Comparison of ENCODE assay signal across 13 cellular contexts in genomic region chr2:36486546-36487044, GRCh38.
DNase-seq lines count a peak whose midpoint lies in the region; ATAC-seq and TF ChIP-seq lines count a peak whose summit lies in the region.
"Had no signal": no experiment of that assay in that cellular context is flagged by ENCODE, and none has a peak within 500 bp of the region (broad histone marks: within the 10 kb centered on the region; RNA-seq: fewer than 3 reads in every experiment).

No MANE protein-coding gene starts in this region.

- H3K27me3 ChIP-seq in adrenal gland (no peaks in the 10 kb centered on the region), gastroesophageal sphincter (no peaks in the 10 kb centered on the region)

- H3K9me3 ChIP-seq in adrenal gland (replicated peaks in 1 of 3) (no peaks in the 10 kb centered on the region), gastroesophageal sphincter (no peaks in the 10 kb centered on the region)

- H3K27ac Mint-ChIP-seq in activated CD4-positive, alpha-beta T cell treated with anti-CD3 and anti-CD28 coated beads, Interleukin-2, amount 10 ng/mL, durations not matched to agents 7 days and 5 days: no peak overlapping the region
- H3K27ac Mint-ChIP-seq: activated naive CD8-positive, alpha-beta T cell treated with anti-CD3 and anti-CD28 coated beads, Interleukin-2, amount 10 ng/mL, durations not matched to agents 7 days and 5 days; natural killer cell treated with Interleukin-12 subunit alpha and Interleukin-12 subunit beta and Interleukin-15 and Interleukin-18, amount 100 ng/mL, for 72 hours; stimulated activated effector memory CD8-positive, alpha-beta T cell treated with anti-CD3 and anti-CD28 coated beads, Interleukin-12 subunit alpha, Interleukin-12 subunit beta, amount 100 ng/mL, for 72 hours; T-helper 17 cell had no signal

- H3K4me1 ChIP-seq in adrenal gland (replicated peaks in 1 of 2) (peaks cover 5 to 28% of the 10 kb centered on the region in 2 donors), gastroesophageal sphincter (peaks cover 24 to 88% (median 65%) of the 10 kb centered on the region in 3 donors)

- no peak overlapping the region for H3K4me3 ChIP-seq in adrenal gland
- no peak overlapping the region for H3K4me3 ChIP-seq in gastroesophageal sphincter

- H3K4me3 Mint-ChIP-seq in activated CD4-positive, alpha-beta T cell treated with anti-CD3 and anti-CD28 coated beads, Interleukin-2, amount 10 ng/mL, durations not matched to agents 7 days and 5 days: no peak overlapping the region
- H3K4me3 Mint-ChIP-seq: activated naive CD8-positive, alpha-beta T cell treated with anti-CD3 and anti-CD28 coated beads, Interleukin-2, amount 10 ng/mL, durations not matched to agents 7 days and 5 days; natural killer cell treated with Interleukin-12 subunit alpha and Interleukin-12 subunit beta and Interleukin-15 and Interleukin-18, amount 100 ng/mL, for 72 hours; stimulated activated effector memory CD8-positive, alpha-beta T cell treated with anti-CD3 and anti-CD28 coated beads, Interleukin-12 subunit alpha, Interleukin-12 subunit beta, amount 100 ng/mL, for 72 hours; T-helper 17 cell had no signal

- no peaks in the 10 kb centered on the region for H3K4me1 Mint-ChIP-seq in activated CD4-positive, alpha-beta T cell treated with anti-CD3 and anti-CD28 coated beads, Interleukin-2, amount 10 ng/mL, durations not matched to agents 7 days and 5 days
- H3K4me1 Mint-ChIP-seq: activated naive CD8-positive, alpha-beta T cell treated with anti-CD3 and anti-CD28 coated beads, Interleukin-2, amount 10 ng/mL, durations not matched to agents 7 days and 5 days; T-helper 17 cell had no signal

- H3K27ac ChIP-seq in adrenal gland: peak overlapping the region in 4 of 5 donors; percentile 14 to 87 (median 49)
- H3K27ac ChIP-seq in gastroesophageal sphincter: peak overlapping the region; percentile 80 to 90 (median 84)

- no peaks in the 10 kb centered on the region for H3K36me3 ChIP-seq in adrenal gland (replicated peaks in 1 of 2)
- peaks cover 0 to 27% of the 10 kb centered on the region in 2 donors for H3K36me3 ChIP-seq in gastroesophageal sphincter

- intact Hi-C loops in adrenal gland (cut with DNase I): no loop called here

- peak; percentile 92 for DNase-seq in EL
- no peak for DNase-seq in adrenal gland
- peak; percentile 83 for DNase-seq in pulmonary artery endothelial cell (ENCODE audit: low read depth, low spot score)
- no peak for DNase-seq in OCI-M2 (lab: John Stamatoyannopoulos, UW; ENCODE audit: unreplicated experiment)
- DNase-seq in putamen (ENCODE audit: low spot score): no peak
- no peak for DNase-seq in activated CD4-positive, alpha-beta T cell treated with anti-CD3 and anti-CD28 coated beads, Interleukin-2, amount 10 ng/mL, durations not matched to agents 7 days and 5 days
- DNase-seq: activated naive CD8-positive, alpha-beta T cell treated with anti-CD3 and anti-CD28 coated beads, Interleukin-2, amount 10 ng/mL, durations not matched to agents 7 days and 5 days; Karpas-422; T-helper 17 cell had no signal

- 65 to 83% (median 79%) methylated on average over 1 of the region's 1 CpG for WGBS in adrenal gland, 4 donors
- 44 to 50% methylated on average over 1 of the region's 1 CpG for WGBS in gastroesophageal sphincter (ENCODE audit: low coverage in 1 of 2), 2 donors

- POLR2A ChIA-PET in activated CD4-positive, alpha-beta T cell treated with anti-CD3 and anti-CD28 coated beads, Interleukin-2, amount 10 ng/mL, durations not matched to agents 7 days and 5 days (lab: Charles Lee): no interaction called here

- no peaks in the 10 kb centered on the region for H3K9me3 Mint-ChIP-seq in activated CD4-positive, alpha-beta T cell treated with anti-CD3 and anti-CD28 coated beads, Interleukin-2, amount 10 ng/mL, durations not matched to agents 7 days and 5 days
- H3K9me3 Mint-ChIP-seq: natural killer cell treated with Interleukin-12 subunit alpha and Interleukin-12 subunit beta and Interleukin-15 and Interleukin-18, amount 100 ng/mL, for 72 hours; stimulated activated effector memory CD8-positive, alpha-beta T cell treated with anti-CD3 and anti-CD28 coated beads, Interleukin-12 subunit alpha, Interleukin-12 subunit beta, amount 100 ng/mL, for 72 hours had no signal

- no peak for TF ChIP-seq CTCF in adrenal gland (IDR thresholded peaks at IDR 0.05)
- TF ChIP-seq CTCF in gastroesophageal sphincter (IDR thresholded peaks at IDR 0.05): no peak

- TF ChIP-seq EP300 in gastroesophageal sphincter (IDR thresholded peaks at IDR 0.05): no peak

- H3K27me3 Mint-ChIP-seq in activated CD4-positive, alpha-beta T cell treated with anti-CD3 and anti-CD28 coated beads, Interleukin-2, amount 10 ng/mL, durations not matched to agents 7 days and 5 days: no peaks in the 10 kb centered on the region
- H3K27me3 Mint-ChIP-seq: activated naive CD8-positive, alpha-beta T cell treated with anti-CD3 and anti-CD28 coated beads, Interleukin-2, amount 10 ng/mL, durations not matched to agents 7 days and 5 days; natural killer cell treated with Interleukin-12 subunit alpha and Interleukin-12 subunit beta and Interleukin-15 and Interleukin-18, amount 100 ng/mL, for 72 hours; T-helper 17 cell had no signal

- ATAC-seq in gastroesophageal sphincter (peak; percentile 72), HG03354 (IDR thresholded peaks at IDR 0.05; ENCODE audit: poor library complexity, severe bottlenecking, unreplicated experiment) (no peak)
- ATAC-seq: natural killer cell treated with Interleukin-12 subunit alpha and Interleukin-12 subunit beta and Interleukin-15 and Interleukin-18, amount 100 ng/mL, for 72 hours; stimulated activated effector memory CD8-positive, alpha-beta T cell treated with anti-CD3 and anti-CD28 coated beads, Interleukin-12 subunit alpha, Interleukin-12 subunit beta, amount 100 ng/mL, for 72 hours; T-helper 17 cell had no signal

- TF ChIP-seq POLR2A in adrenal gland (IDR thresholded peaks at IDR 0.05) (no peak), gastroesophageal sphincter (IDR thresholded peaks at IDR 0.05) (no peak)

- CTCF ChIA-PET in activated CD4-positive, alpha-beta T cell treated with anti-CD3 and anti-CD28 coated beads, Interleukin-2, amount 10 ng/mL, durations not matched to agents 7 days and 5 days (lab: Charles Lee): interaction anchor here (0.6 kb wide), 1 partner anchor 24 kb away, joined by 3 read pairs; no protein-coding TSS in a partner anchor

- no peaks in the 10 kb centered on the region for H3K36me3 Mint-ChIP-seq in activated CD4-positive, alpha-beta T cell treated with anti-CD3 and anti-CD28 coated beads, Interleukin-2, amount 10 ng/mL, durations not matched to agents 7 days and 5 days (ENCODE audit: low read depth)
- H3K36me3 Mint-ChIP-seq: natural killer cell treated with Interleukin-12 subunit alpha and Interleukin-12 subunit beta and Interleukin-15 and Interleukin-18, amount 100 ng/mL, for 72 hours had no signal

Comparison
In these comparisons a context has a peak if more than half of its experiments do, and no peak if none do; other contexts are left out.
1. DNase-seq: peak in EL (single experiment) and pulmonary artery endothelial cell (single experiment); none in adrenal gland (0 of 7), OCI-M2 (single experiment), putamen (single experiment) and activated CD4-positive, alpha-beta T cell treated with anti-CD3 and anti-CD28 coated beads, Interleukin-2, amount 10 ng/mL, durations not matched to agents 7 days and 5 days (single experiment).